ENCODE assay signal across 20 cellular contexts in the genomic region with DNA sequence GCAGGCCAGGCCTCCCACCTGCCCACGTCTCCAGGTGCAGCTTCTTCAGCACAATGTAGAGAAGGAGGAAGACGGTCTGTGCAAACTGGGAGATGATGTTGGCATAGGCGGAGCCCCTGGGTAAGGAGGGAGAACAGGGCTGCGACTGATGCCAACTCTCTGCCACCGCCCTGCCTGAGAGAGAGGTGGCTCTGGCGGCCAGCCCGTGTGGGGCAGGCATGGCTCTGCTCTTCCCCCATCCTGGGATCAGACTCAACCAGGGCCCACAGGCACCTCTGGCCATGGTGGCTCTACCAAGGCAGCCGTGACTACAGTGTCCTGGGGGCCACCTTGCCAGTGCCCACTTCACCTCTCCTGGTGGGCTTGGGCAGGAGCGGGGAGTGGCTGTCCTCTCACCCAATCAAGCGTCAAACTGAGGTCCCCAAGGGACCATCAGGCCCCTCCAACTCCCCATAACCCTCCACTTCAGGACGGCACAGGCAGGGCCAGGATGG. TPM values are rescaled to one million over a fixed set of nuclear protein-coding genes. Genes with fewer than 3 reads are reported as not detected.
DNase-seq lines count a peak whose midpoint lies in the region; ATAC-seq and TF ChIP-seq lines count a peak whose summit lies in the region.
"Had no signal": no experiment of that assay in that cellular context is flagged by ENCODE, and none has a peak within 500 bp of the region (broad histone marks: within the 10 kb centered on the region; RNA-seq: fewer than 3 reads in every experiment).

No MANE protein-coding gene starts in this region.

- DNase-seq in DMS79 treated with DMSO at 0.1 percent for 48 hours (lab: John Stamatoyannopoulos, UW) (peak; percentile 14), DMS79 (lab: John Stamatoyannopoulos, UW) (no peak), RWPE2 (ENCODE audit: low spot score) (no peak), right atrium auricular region (ENCODE audit: low spot score) (peak; percentile 48), NCI-H146 treated with DMSO at 0.1 percent for 48 hours (lab: John Stamatoyannopoulos, UW; ENCODE audit: unreplicated experiment) (no peak), NCI-H2107 (lab: John Stamatoyannopoulos, UW) (no peak)
- no peak for DNase-seq in stimulated activated naive CD8-positive, alpha-beta T cell treated with anti-CD3 and anti-CD28 coated beads, Interleukin-15, Interleukin-2, amounts not matched to agents 100 U/mL and 50 U/mL, for 24 hours
- DNase-seq: activated B cell treated with CpG ODN at 0.5 μM for 24 hours; amygdala; cerebellar nuclear complex; effector memory CD4-positive, alpha-beta T cell; SIG-M5; small intestine; stimulated activated CD4-positive, alpha-beta T cell treated with anti-CD3 and anti-CD28 coated beads, Interleukin-4, amount 100 ng/mL, for 24 hours; T-helper 2 cell had no signal

- H3K27me3 ChIP-seq in RWPE2 (ENCODE audit: insufficient read depth, poor library complexity, severe bottlenecking) (no peaks in the 10 kb centered on the region), right atrium auricular region (no peaks in the 10 kb centered on the region)
- H3K27me3 ChIP-seq: BLaER1 had no signal

- ATAC-seq in RWPE2 (ENCODE audit: low read depth) (no peak), GM21576 (IDR thresholded peaks at IDR 0.05; ENCODE audit: unreplicated experiment) (no peak)
- peak; percentile 16 for ATAC-seq in stimulated activated naive CD8-positive, alpha-beta T cell treated with anti-CD3 and anti-CD28 coated beads, Interleukin-15, Interleukin-2, amounts not matched to agents 100 U/mL and 50 U/mL, for 24 hours

- H3K27ac ChIP-seq in RWPE2 (ENCODE audit: poor library complexity, severe bottlenecking), result peak overlapping the region; percentile 44
- H3K27ac ChIP-seq in right atrium auricular region, result no peak overlapping the region
- H3K27ac ChIP-seq: 22Rv1, BLaER1 had no signal

- H3K36me3 ChIP-seq in RWPE2 (ENCODE audit: low read depth) (no peaks in the 10 kb centered on the region), right atrium auricular region (no peaks in the 10 kb centered on the region)
- H3K36me3 ChIP-seq: BLaER1 had no signal

- H3K9me3 ChIP-seq in RWPE2 (ENCODE audit: severe bottlenecking), result no peaks in the 10 kb centered on the region
- H3K9me3 ChIP-seq in right atrium auricular region, result no peaks in the 10 kb centered on the region
- H3K9me3 ChIP-seq: BLaER1 had no signal

- TF ChIP-seq CTCF in RWPE2 (IDR thresholded peaks at IDR 0.05; ENCODE audit: poor library complexity, severe bottlenecking), result no peak
- TF ChIP-seq CTCF in right atrium auricular region (IDR thresholded peaks at IDR 0.05), result no peak

- H3K4me3 ChIP-seq in RWPE2 (ENCODE audit: severe bottlenecking) (no peak overlapping the region), right atrium auricular region (no peak overlapping the region)
- H3K4me3 ChIP-seq: BLaER1 had no signal

- H3K4me1 ChIP-seq in RWPE2 (ENCODE audit: insufficient read depth, poor library complexity, severe bottlenecking) (peaks cover 13% of the 10 kb centered on the region), right atrium auricular region (peaks cover 0 to 18% of the 10 kb centered on the region in 2 donors)
- H3K4me1 ChIP-seq: BLaER1 had no signal

RNA-seq across cellular contexts. Expression of gene SLC47A2, which starts 8.6 kb away (rescaled TPM):
- not detected for total RNA-seq in right atrium auricular region
- total RNA-seq: activated B cell treated with CpG ODN at 0.5 μM for 24 hours, liver, NCI-H460 had no signal

RNA-seq across cellular contexts. Expression of gene ALDH3A1, which starts 40.3 kb away (rescaled TPM):
- total RNA-seq in right atrium auricular region, result 1 to 10 TPM in 1 of 2 donors, under 1 TPM in 1; 0.22 to 1.8 TPM
- total RNA-seq: activated B cell treated with CpG ODN at 0.5 μM for 24 hours had no signal

RNA-seq across cellular contexts. Expression of gene ALDH3A2, which starts 59.2 kb away (rescaled TPM):
- 10 to 100 TPM; 45.8 to 52.3 TPM for total RNA-seq in right atrium auricular region

Comparison
In these comparisons a context has a peak if more than half of its experiments do, and no peak if none do; other contexts are left out.
1. DNase-seq: peak in DMS79 treated with DMSO at 0.1 percent for 48 hours (single experiment) and right atrium auricular region (single experiment); none in DMS79 (single experiment), RWPE2 (single experiment), stimulated activated naive CD8-positive, alpha-beta T cell treated with anti-CD3 and anti-CD28 coated beads, Interleukin-15, Interleukin-2, amounts not matched to agents 100 U/mL and 50 U/mL, for 24 hours (single experiment), NCI-H146 treated with DMSO at 0.1 percent for 48 hours (single experiment) and NCI-H2107 (single experiment).